Comparison of ENCODE assay signal across 23 cellular contexts in the genomic region with DNA sequence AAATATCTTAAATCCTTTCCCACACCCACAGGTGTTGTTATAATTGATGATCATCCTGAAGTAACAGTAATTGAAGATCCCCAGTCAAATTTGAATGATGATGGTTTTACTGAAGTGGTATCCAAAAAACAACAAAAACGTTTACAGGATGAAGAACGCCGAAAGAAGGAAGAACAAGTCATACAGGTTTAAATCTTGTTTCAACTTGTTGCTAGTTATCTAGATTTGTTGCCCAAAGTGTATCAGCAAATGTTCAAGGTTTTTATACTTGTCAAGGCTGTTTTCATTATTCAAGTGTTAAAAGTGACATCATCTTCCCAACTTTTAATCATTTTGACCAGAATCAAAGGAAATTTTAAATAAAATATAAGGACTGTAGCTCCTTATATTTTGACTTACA.
"Had no signal": no experiment of that assay in that cellular context is flagged by ENCODE, and none has a peak within 500 bp of the region (broad histone marks: within the 10 kb centered on the region; RNA-seq: fewer than 3 reads in every experiment).

No MANE protein-coding gene starts in this region.

- H3K27ac ChIP-seq: brain microvascular endothelial cell, Peyer's patch, SJSA1, VCaP had no signal

- H3K27ac Mint-ChIP-seq: activated CD4-positive, alpha-beta memory T cell treated with anti-CD3 and anti-CD28 coated beads for 36 hours; activated CD4-positive, alpha-beta T cell treated with anti-CD3 and anti-CD28 coated beads, Interleukin-2, amount 10 ng/mL, durations not matched to agents 7 days and 5 days; activated naive CD4-positive, alpha-beta T cell treated with anti-CD3 and anti-CD28 coated beads, Interleukin-2, amount 10 ng/mL, durations not matched to agents 7 days and 5 days; activated naive CD8-positive, alpha-beta T cell treated with anti-CD3 and anti-CD28 coated beads for 36 hours; activated T-helper 2 cell treated with anti-CD3 and anti-CD28 coated beads, Interferon-gamma antibody, Interleukin-2, Interleukin-4, amounts not matched to agents 10 μg/mL and 5 μg/mL and 100 μg/mL, durations not matched to agents 14 hours and 24 hours and 36 hours; T-helper 1 cell treated with Interleukin-12 subunit alpha and Interleukin-12 subunit beta and Interleukin-4 antibody, amounts not matched to agents 30 μg/mL and 1 μg/mL, for 36 hours had no signal

- H3K27me3 Mint-ChIP-seq: activated CD4-positive, alpha-beta memory T cell treated with anti-CD3 and anti-CD28 coated beads for 36 hours; activated CD4-positive, alpha-beta T cell treated with anti-CD3 and anti-CD28 coated beads, Interleukin-2, amount 10 ng/mL, durations not matched to agents 7 days and 5 days; activated naive CD4-positive, alpha-beta T cell treated with anti-CD3 and anti-CD28 coated beads, Interleukin-2, amount 10 ng/mL, durations not matched to agents 7 days and 5 days; activated naive CD8-positive, alpha-beta T cell treated with anti-CD3 and anti-CD28 coated beads for 36 hours had no signal

- ATAC-seq: SK-N-SH treated with all-trans-retinoic acid at 6 μM for 48 hours had no signal

- H3K9me3 ChIP-seq: Peyer's patch, SJSA1 had no signal

- H3K9me3 Mint-ChIP-seq: activated CD4-positive, alpha-beta memory T cell treated with anti-CD3 and anti-CD28 coated beads for 36 hours; activated naive CD4-positive, alpha-beta T cell treated with anti-CD3 and anti-CD28 coated beads, Interleukin-2, amount 10 ng/mL, durations not matched to agents 7 days and 5 days had no signal

- H3K4me3 ChIP-seq: Peyer's patch, SJSA1 had no signal

- H3K27me3 ChIP-seq: brain microvascular endothelial cell, Peyer's patch, SJSA1 had no signal

- H3K4me1 ChIP-seq: Peyer's patch, SJSA1 had no signal

- DNase-seq: activated CD4-positive, alpha-beta memory T cell treated with anti-CD3 and anti-CD28 coated beads for 36 hours; activated CD4-positive, alpha-beta T cell treated with anti-CD3 and anti-CD28 coated beads, Interleukin-2, amount 10 ng/mL, durations not matched to agents 7 days and 5 days; activated CD4-positive, CD25-positive, alpha-beta regulatory T cell; activated CD8-positive, alpha-beta memory T cell treated with anti-CD3 and anti-CD28 coated beads for 24 hours; activated gamma-delta T cell treated with Interleukin-2 at 50 U/mL for 16 hours; activated naive CD4-positive, alpha-beta T cell treated with anti-CD3 and anti-CD28 coated beads, Interleukin-2, amount 10 ng/mL, durations not matched to agents 7 days and 5 days; activated naive CD8-positive, alpha-beta T cell treated with anti-CD3 and anti-CD28 coated beads for 36 hours; activated T-cell treated with anti-CD3 and anti-CD28 coated beads, Interleukin-2, amount 50 U/mL, for 48 hours; brain microvascular endothelial cell; cerebellar nuclear complex; NCI-H1105 treated with DMSO at 0.1 percent for 48 hours; NCI-H1436 treated with DMSO at 0.1 percent for 48 hours; NCI-H187; NCI-H2081; NCI-H524; Peyer's patch; SHP77; T1000 had no signal

- H3K4me3 Mint-ChIP-seq: activated CD4-positive, alpha-beta memory T cell treated with anti-CD3 and anti-CD28 coated beads for 36 hours; activated CD4-positive, alpha-beta T cell treated with anti-CD3 and anti-CD28 coated beads, Interleukin-2, amount 10 ng/mL, durations not matched to agents 7 days and 5 days; activated naive CD4-positive, alpha-beta T cell treated with anti-CD3 and anti-CD28 coated beads, Interleukin-2, amount 10 ng/mL, durations not matched to agents 7 days and 5 days; activated naive CD8-positive, alpha-beta T cell treated with anti-CD3 and anti-CD28 coated beads for 36 hours; T-helper 1 cell treated with Interleukin-12 subunit alpha and Interleukin-12 subunit beta and Interleukin-4 antibody, amounts not matched to agents 30 μg/mL and 1 μg/mL, for 36 hours had no signal
